Comparison of ENCODE assay signal across 25 cellular contexts in genomic region chr13:62613819-62614218, GRCh38.
"Had no signal": no experiment of that assay in that cellular context is flagged by ENCODE, and none has a peak within 500 bp of the region (broad histone marks: within the 10 kb centered on the region; RNA-seq: fewer than 3 reads in every experiment).

No MANE protein-coding gene starts in this region.

- H3K27ac Mint-ChIP-seq: activated B cell treated with CpG ODN at 0.5 μM for 24 hours; activated CD4-positive, alpha-beta T cell treated with anti-CD3 and anti-CD28 coated beads, Interleukin-2, amount 10 ng/mL, durations not matched to agents 24 days and 14 days; activated CD8-positive, alpha-beta memory T cell treated with anti-CD3 and anti-CD28 coated beads, Interleukin-2, amount 10 ng/mL, durations not matched to agents 7 days and 5 days; activated naive CD4-positive, alpha-beta T cell treated with anti-CD3 and anti-CD28 coated beads, Interleukin-2, amount 50 U/mL, for 72 hours; activated naive CD8-positive, alpha-beta T cell treated with anti-CD3 and anti-CD28 coated beads, Interleukin-2, amount 50 U/mL, for 24 hours; activated T-cell treated with anti-CD3 and anti-CD28 coated beads, Interleukin-2, amount 50 U/mL, for 24 hours; brain; T-helper 17 cell had no signal

- H3K4me1 ChIP-seq: Peyer's patch, SJCRH30 had no signal

- H3K4me3 ChIP-seq: Peyer's patch, SJCRH30 had no signal

- ATAC-seq: activated CD8-positive, alpha-beta memory T cell treated with anti-CD3 and anti-CD28 coated beads, Interleukin-2, amount 10 ng/mL, durations not matched to agents 7 days and 5 days; activated naive CD4-positive, alpha-beta T cell treated with anti-CD3 and anti-CD28 coated beads, Interleukin-2, amount 50 U/mL, for 72 hours; activated naive CD8-positive, alpha-beta T cell treated with anti-CD3 and anti-CD28 coated beads, Interleukin-2, amount 50 U/mL, for 24 hours; T-helper 17 cell had no signal

- H3K27me3 Mint-ChIP-seq: activated B cell treated with CpG ODN at 0.5 μM for 24 hours; activated CD4-positive, alpha-beta T cell treated with anti-CD3 and anti-CD28 coated beads, Interleukin-2, amount 10 ng/mL, durations not matched to agents 24 days and 14 days; activated CD8-positive, alpha-beta memory T cell treated with anti-CD3 and anti-CD28 coated beads, Interleukin-2, amount 10 ng/mL, durations not matched to agents 7 days and 5 days; activated naive CD8-positive, alpha-beta T cell treated with anti-CD3 and anti-CD28 coated beads, Interleukin-2, amount 50 U/mL, for 24 hours; activated T-cell treated with anti-CD3 and anti-CD28 coated beads, Interleukin-2, amount 50 U/mL, for 24 hours; brain; central memory CD8-positive, alpha-beta T cell; T-helper 17 cell had no signal

- H3K27ac ChIP-seq: Peyer's patch, RWPE1, SJCRH30 had no signal

- H3K36me3 Mint-ChIP-seq: activated CD8-positive, alpha-beta memory T cell treated with anti-CD3 and anti-CD28 coated beads, Interleukin-2, amount 10 ng/mL, durations not matched to agents 7 days and 5 days; activated naive CD4-positive, alpha-beta T cell treated with anti-CD3 and anti-CD28 coated beads, Interleukin-2, amount 50 U/mL, for 72 hours; brain had no signal

- H3K4me3 Mint-ChIP-seq: activated B cell treated with CpG ODN at 0.5 μM for 24 hours; activated CD4-positive, alpha-beta T cell treated with anti-CD3 and anti-CD28 coated beads, Interleukin-2, amount 10 ng/mL, durations not matched to agents 24 days and 14 days; activated CD8-positive, alpha-beta memory T cell treated with anti-CD3 and anti-CD28 coated beads, Interleukin-2, amount 10 ng/mL, durations not matched to agents 7 days and 5 days; activated naive CD8-positive, alpha-beta T cell treated with anti-CD3 and anti-CD28 coated beads, Interleukin-2, amount 50 U/mL, for 24 hours; activated T-cell treated with anti-CD3 and anti-CD28 coated beads, Interleukin-2, amount 50 U/mL, for 24 hours; brain; central memory CD8-positive, alpha-beta T cell; T-helper 17 cell had no signal

- H3K4me1 Mint-ChIP-seq: activated B cell treated with CpG ODN at 0.5 μM for 24 hours; activated CD4-positive, alpha-beta T cell treated with anti-CD3 and anti-CD28 coated beads, Interleukin-2, amount 10 ng/mL, durations not matched to agents 24 days and 14 days; activated CD8-positive, alpha-beta memory T cell treated with anti-CD3 and anti-CD28 coated beads, Interleukin-2, amount 10 ng/mL, durations not matched to agents 7 days and 5 days; activated naive CD8-positive, alpha-beta T cell treated with anti-CD3 and anti-CD28 coated beads, Interleukin-2, amount 50 U/mL, for 24 hours; central memory CD8-positive, alpha-beta T cell; T-helper 17 cell had no signal

- H3K9me3 ChIP-seq: Peyer's patch, SJCRH30 had no signal

- H3K27me3 ChIP-seq: Peyer's patch, SJCRH30 had no signal

- H3K36me3 ChIP-seq: Peyer's patch, SJCRH30 had no signal

- DNase-seq: activated B cell treated with CpG ODN at 0.5 μM for 24 hours; activated CD4-positive, alpha-beta T cell treated with anti-CD3 and anti-CD28 coated beads for 1 hour; activated CD4-positive, alpha-beta T cell treated with anti-CD3 and anti-CD28 coated beads, Interleukin-2, amount 10 ng/mL, durations not matched to agents 24 days and 14 days; activated CD4-positive, alpha-beta T cell treated with anti-CD3 and anti-CD28 coated beads, Interleukin-2, amount 50 U/mL, for 48 hours; activated CD8-positive, alpha-beta memory T cell treated with anti-CD3 and anti-CD28 coated beads, Interleukin-2, amount 10 ng/mL, durations not matched to agents 7 days and 5 days; activated effector memory CD4-positive, alpha-beta T cell treated with anti-CD3 and anti-CD28 coated beads, Interleukin-2, amount 50 U/mL, for 16 hours; activated naive CD4-positive, alpha-beta T cell treated with Interleukin-2 at 50 U/mL for 16 hours; activated naive CD8-positive, alpha-beta T cell treated with anti-CD3 and anti-CD28 coated beads, Interleukin-2, amount 50 U/mL, for 24 hours; activated T-cell treated with anti-CD3 and anti-CD28 coated beads, Interleukin-2, amount 50 U/mL, for 24 hours; amygdala; Kasumi-1; NCI-H1105 treated with DMSO at 0.1 percent for 48 hours; NCI-H1436 treated with DMSO at 0.1 percent for 48 hours; NCI-H187; NCI-H2081; NCI-H510A treated with DMSO at 0.1 percent for 48 hours; Peyer's patch; Right ventricle myocardium superior; SJCRH30; T-helper 17 cell; T-helper 9 cell had no signal
